Comparison of ENCODE assay signal across 10 cellular contexts in the genomic region with DNA sequence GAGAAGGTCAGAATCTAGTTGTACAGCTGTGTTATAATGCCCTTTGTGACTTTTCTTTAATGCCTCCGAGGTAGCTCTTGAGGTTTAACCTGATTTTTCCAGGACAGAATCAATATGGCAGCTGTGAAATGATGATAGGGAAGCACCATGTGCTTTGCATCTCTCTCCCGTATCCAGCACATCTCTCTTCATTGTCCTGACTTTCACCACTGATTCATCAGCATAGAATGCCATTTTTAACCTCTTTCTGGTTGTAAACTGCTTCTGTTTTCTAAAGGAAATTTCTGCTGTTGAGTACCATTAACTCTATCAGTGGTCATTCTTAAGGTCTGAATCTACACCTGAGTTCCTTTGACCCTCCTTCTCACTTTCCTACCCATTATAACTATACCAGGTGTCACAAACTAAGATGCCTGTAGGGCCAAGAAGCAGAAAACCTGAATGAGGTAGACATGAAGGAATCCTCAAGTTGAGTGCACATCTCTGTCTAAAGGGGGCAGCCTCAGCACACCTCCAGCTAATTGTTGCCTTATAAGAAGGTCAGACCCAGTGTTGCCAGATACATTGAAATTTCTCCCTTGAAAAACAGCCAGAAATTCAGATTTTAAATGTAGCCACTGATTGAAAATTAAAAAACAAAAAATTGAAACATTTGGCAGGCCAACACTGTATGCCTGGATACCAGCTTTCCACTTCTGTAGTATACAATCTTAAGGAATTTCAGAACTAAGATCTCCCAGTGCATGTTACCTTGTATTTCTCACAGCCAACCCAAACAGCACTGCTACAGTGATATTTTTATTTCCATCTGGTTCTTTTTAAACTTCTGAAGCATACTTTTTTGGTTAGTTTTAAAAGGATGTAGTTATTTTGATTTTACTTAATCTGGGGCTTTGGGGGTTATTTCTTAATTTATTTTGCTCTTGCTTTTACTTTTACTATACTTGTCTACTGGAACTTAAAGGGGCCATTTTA. TPM values are rescaled to one million over a fixed set of nuclear protein-coding genes. Genes with fewer than 3 reads are reported as not detected.
DNase-seq lines count a peak whose midpoint lies in the region; TF ChIP-seq lines count a peak whose summit lies in the region.
"Had no signal": no experiment of that assay in that cellular context is flagged by ENCODE, and none has a peak within 500 bp of the region (broad histone marks: within the 10 kb centered on the region; RNA-seq: fewer than 3 reads in every experiment).

No MANE protein-coding gene starts in this region.

- DNase-seq in NCI-H1694 treated with DMSO at 0.1 percent for 48 hours (lab: John Stamatoyannopoulos, UW) (peak; percentile 16), NCI-H1694 (lab: John Stamatoyannopoulos, UW) (no peak), mesothelial cell of epicardium (ENCODE audit: low spot score in 2 of 2, unreplicated experiment in 2 of 2) (no peak), esophagus muscularis mucosa (ENCODE audit: extremely low spot score) (no peak)
- DNase-seq in Jurkat, Clone E6-1 (ENCODE audit: low read depth, low spot score) = peak; percentile 23
- peak; percentile 2 for DNase-seq in activated naive CD8-positive, alpha-beta T cell treated with anti-CD3 and anti-CD28 coated beads for 36 hours
- no peak for DNase-seq in effector CD4-positive, alpha-beta T cell
- DNase-seq in CD4-positive, alpha-beta memory T cell = no peak
- DNase-seq: pancreas had no signal

- no peaks in the 10 kb centered on the region for H3K27me3 ChIP-seq in esophagus muscularis mucosa
- H3K27me3 ChIP-seq in CD4-positive, alpha-beta memory T cell (ENCODE audit: insufficient read depth, low read length) = no peaks in the 10 kb centered on the region
- H3K27me3 ChIP-seq: pancreas had no signal

- H3K4me3 ChIP-seq in Jurkat, Clone E6-1 (ENCODE audit: low read length) = no peak overlapping the region
- no peak overlapping the region for H3K4me3 ChIP-seq in esophagus muscularis mucosa
- H3K4me3 ChIP-seq in CD4-positive, alpha-beta memory T cell (ENCODE audit: low read length in 2 of 2) = no peak overlapping the region
- H3K4me3 ChIP-seq: pancreas had no signal

- POLR2A ChIA-PET in CD4-positive, alpha-beta memory T cell (lab: Charles Lee; ENCODE audit: partially characterized antibody) = no interaction called here

- peaks cover 3% of the 10 kb centered on the region for H3K27me3 Mint-ChIP-seq in activated naive CD8-positive, alpha-beta T cell treated with anti-CD3 and anti-CD28 coated beads for 36 hours
- H3K27me3 Mint-ChIP-seq in mesothelial cell of epicardium (ENCODE audit: low read depth) = no peaks in the 10 kb centered on the region
- peaks cover 11 to 13% of the 10 kb centered on the region in 2 donors for H3K27me3 Mint-ChIP-seq in CD4-positive, alpha-beta memory T cell

- no peak overlapping the region for H3K27ac Mint-ChIP-seq in activated naive CD8-positive, alpha-beta T cell treated with anti-CD3 and anti-CD28 coated beads for 36 hours
- peak overlapping the region; percentile 2 for H3K27ac Mint-ChIP-seq in mesothelial cell of epicardium
- H3K27ac Mint-ChIP-seq in CD4-positive, alpha-beta memory T cell = no peak overlapping the region
- H3K27ac Mint-ChIP-seq: activated naive CD4-positive, alpha-beta T cell treated with anti-CD3 and anti-CD28 coated beads, Interleukin-2, amount 50 U/mL, for 24 hours had no signal

- intact Hi-C loops in esophagus muscularis mucosa (cut with DNase I) = no loop called here
- intact Hi-C loops in CD4-positive, alpha-beta memory T cell (cut with micrococcal nuclease) = no loop called here

- no peaks in the 10 kb centered on the region for H3K36me3 Mint-ChIP-seq in activated naive CD8-positive, alpha-beta T cell treated with anti-CD3 and anti-CD28 coated beads for 36 hours
- H3K36me3 Mint-ChIP-seq in mesothelial cell of epicardium = no peaks in the 10 kb centered on the region
- no peaks in the 10 kb centered on the region for H3K36me3 Mint-ChIP-seq in CD4-positive, alpha-beta memory T cell
- H3K36me3 Mint-ChIP-seq: activated naive CD4-positive, alpha-beta T cell treated with anti-CD3 and anti-CD28 coated beads, Interleukin-2, amount 50 U/mL, for 24 hours had no signal

- WGBS in esophagus muscularis mucosa = 79% methylated on average over 2 of the region's 2 CpGs

- no peaks in the 10 kb centered on the region for H3K4me1 Mint-ChIP-seq in activated naive CD8-positive, alpha-beta T cell treated with anti-CD3 and anti-CD28 coated beads for 36 hours
- peaks cover 29% of the 10 kb centered on the region for H3K4me1 Mint-ChIP-seq in mesothelial cell of epicardium
- no peaks in the 10 kb centered on the region for H3K4me1 Mint-ChIP-seq in CD4-positive, alpha-beta memory T cell
- H3K4me1 Mint-ChIP-seq: activated naive CD4-positive, alpha-beta T cell treated with anti-CD3 and anti-CD28 coated beads, Interleukin-2, amount 50 U/mL, for 24 hours had no signal

- TF ChIP-seq CTCF in mesothelial cell of epicardium (IDR thresholded peaks at IDR 0.05; ENCODE audit: unreplicated experiment) (no peak), esophagus muscularis mucosa (IDR thresholded peaks at IDR 0.05) (peak in 1 of 3 experiments; percentile 16)

- H3K4me3 Mint-ChIP-seq in activated naive CD8-positive, alpha-beta T cell treated with anti-CD3 and anti-CD28 coated beads for 36 hours = no peak overlapping the region
- H3K4me3 Mint-ChIP-seq in mesothelial cell of epicardium = no peak overlapping the region
- no peak overlapping the region for H3K4me3 Mint-ChIP-seq in CD4-positive, alpha-beta memory T cell
- H3K4me3 Mint-ChIP-seq: activated naive CD4-positive, alpha-beta T cell treated with anti-CD3 and anti-CD28 coated beads, Interleukin-2, amount 50 U/mL, for 24 hours had no signal

- no peak for TF ChIP-seq POLR2A in esophagus muscularis mucosa (IDR thresholded peaks at IDR 0.05; ENCODE audit: low read depth)

- H3K27ac ChIP-seq in esophagus muscularis mucosa (replicated peaks in 1 of 4) = no peak overlapping the region
- H3K27ac ChIP-seq in CD4-positive, alpha-beta memory T cell (ENCODE audit: low read depth, low read length) = no peak overlapping the region
- H3K27ac ChIP-seq: pancreas had no signal

- H3K9me3 ChIP-seq in esophagus muscularis mucosa = no peaks in the 10 kb centered on the region
- H3K9me3 ChIP-seq in CD4-positive, alpha-beta memory T cell (ENCODE audit: control insufficient read depth in 1 of 2, low read length in 2 of 2) = no peaks in the 10 kb centered on the region
- H3K9me3 ChIP-seq: pancreas had no signal

- H3K4me1 ChIP-seq in esophagus muscularis mucosa = no peaks in the 10 kb centered on the region
- no peaks in the 10 kb centered on the region for H3K4me1 ChIP-seq in CD4-positive, alpha-beta memory T cell (ENCODE audit: insufficient read depth, low read length)
- H3K4me1 ChIP-seq: pancreas had no signal

- H3K36me3 ChIP-seq in esophagus muscularis mucosa = no peaks in the 10 kb centered on the region
- H3K36me3 ChIP-seq in CD4-positive, alpha-beta memory T cell (ENCODE audit: insufficient read depth, low read length) = no peaks in the 10 kb centered on the region
- H3K36me3 ChIP-seq: pancreas had no signal

- CTCF ChIA-PET in CD4-positive, alpha-beta memory T cell (lab: Charles Lee; ENCODE audit: partially characterized antibody) = interaction anchor here (0.6 kb wide), 1 partner anchor 85 kb away, joined by 3 read pairs; no protein-coding TSS in a partner anchor

- no peaks in the 10 kb centered on the region for H3K9me3 Mint-ChIP-seq in activated naive CD8-positive, alpha-beta T cell treated with anti-CD3 and anti-CD28 coated beads for 36 hours
- H3K9me3 Mint-ChIP-seq in mesothelial cell of epicardium = peaks cover 7% of the 10 kb centered on the region
- peaks cover 0 to 6% (median 0%) of the 10 kb centered on the region in 8 donors for H3K9me3 Mint-ChIP-seq in CD4-positive, alpha-beta memory T cell

- no peak for TF ChIP-seq EP300 in esophagus muscularis mucosa (IDR thresholded peaks at IDR 0.05)

RNA-seq across cellular contexts. Expression of gene TLX3, which starts 35.8 kb away (rescaled TPM):
- not detected for polyA plus RNA-seq in Jurkat, Clone E6-1 (2012; ENCODE audit: insufficient read depth, insufficient read length)
- total RNA-seq in activated naive CD8-positive, alpha-beta T cell treated with anti-CD3 and anti-CD28 coated beads for 36 hours = not detected
- not detected in 3 replicates for total RNA-seq in mesothelial cell of epicardium
- not detected for total RNA-seq in esophagus muscularis mucosa
- not detected for total RNA-seq in CD4-positive, alpha-beta memory T cell
- not detected for polyA plus RNA-seq in CD4-positive, alpha-beta memory T cell
- total RNA-seq: pancreas had no signal
- polyA plus RNA-seq: pancreas had no signal

Comparison
In these comparisons a context has a peak if more than half of its experiments do, and no peak if none do; other contexts are left out.
1. DNase-seq: peak in NCI-H1694 treated with DMSO at 0.1 percent for 48 hours (single experiment), Jurkat, Clone E6-1 (single experiment) and activated naive CD8-positive, alpha-beta T cell treated with anti-CD3 and anti-CD28 coated beads for 36 hours (single experiment); none in NCI-H1694 (single experiment), mesothelial cell of epicardium (0 of 2), effector CD4-positive, alpha-beta T cell (single experiment), esophagus muscularis mucosa (single experiment) and CD4-positive, alpha-beta memory T cell (0 of 5).